Comparison of ENCODE assay signal across 8 cellular contexts in genomic region chr4:2468464-2469191, GRCh38. TPM values are rescaled to one million over a fixed set of nuclear protein-coding genes. Genes with fewer than 3 reads are reported as not detected.
DNase-seq lines count a peak whose midpoint lies in the region; ATAC-seq and TF ChIP-seq lines count a peak whose summit lies in the region.

RNF4 (plus strand) TSS chr4:2469106; CDS start chr4:2490494, 21,388 bp downstream.

- peak within 1 kb of the TSS; percentile 97 for H3K4me3 Mint-ChIP-seq in activated naive CD4-positive, alpha-beta T cell treated with anti-CD3 and anti-CD28 coated beads, Interleukin-2, amount 50 U/mL, for 24 hours

- H3K9me3 ChIP-seq in testis, result no peaks in the 10 kb centered on the region

- TF ChIP-seq POLR2A in testis (IDR thresholded peaks at IDR 0.05), result no peak

- H3K4me1 ChIP-seq in testis, result peaks cover 15% of the 10 kb centered on the region

- peak; percentile 94 for DNase-seq in GM06990 (ENCODE audit: extremely low read depth, insufficient read length)
- peak; percentile 95 for DNase-seq in NCI-H1092 (lab: John Stamatoyannopoulos, UW)
- DNase-seq in glomerular endothelial cell (ENCODE audit: extremely low read depth, low read depth, low spot score), result peak; percentile 45
- DNase-seq in omental fat pad (ENCODE audit: low spot score), result peak; percentile 77
- peak; percentile 98 for DNase-seq in testis

- peak within 1 kb of the TSS; percentile 96 for H3K27ac Mint-ChIP-seq in activated naive CD4-positive, alpha-beta T cell treated with anti-CD3 and anti-CD28 coated beads, Interleukin-2, amount 50 U/mL, for 24 hours

- intact Hi-C loops in testis (cut with DNase I; ENCODE audit: low total_unique reads), result no loop called here

- ATAC-seq in HG02588 (IDR thresholded peaks at IDR 0.05; ENCODE audit: unreplicated experiment) (peak; percentile 73), SK-N-SH treated with all-trans-retinoic acid at 6 μM for 48 hours (peak; percentile 93), omental fat pad (ENCODE audit: low FRiP score) (peak; percentile 96)

- WGBS in testis, 2 donors, result 0% methylated on average over 14 to 51 of the region's 73 CpGs

- peaks cover 45% of the 10 kb centered on the region for H3K4me1 Mint-ChIP-seq in activated naive CD4-positive, alpha-beta T cell treated with anti-CD3 and anti-CD28 coated beads, Interleukin-2, amount 50 U/mL, for 24 hours

- no peak for TF ChIP-seq CTCF in GM06990 (IDR thresholded peaks at IDR 0.05; ENCODE audit: insufficient read depth, low read length, poor library complexity, severe bottlenecking)
- no peak for TF ChIP-seq CTCF in omental fat pad (IDR thresholded peaks at IDR 0.05)
- TF ChIP-seq CTCF in testis (IDR thresholded peaks at IDR 0.05), result peak in 1 of 3 experiments; percentile 6

- peaks cover 4% of the 10 kb centered on the region for H3K36me3 Mint-ChIP-seq in activated naive CD4-positive, alpha-beta T cell treated with anti-CD3 and anti-CD28 coated beads, Interleukin-2, amount 50 U/mL, for 24 hours

- H3K36me3 ChIP-seq in GM06990 (ENCODE audit: control insufficient read depth, insufficient read depth, low read length), result no peaks in the 10 kb centered on the region; the same call in 1 of the 2 replicates
- no peaks in the 10 kb centered on the region for H3K36me3 ChIP-seq in testis (ENCODE audit: low read depth, missing control alignments)

- H3K9me3 Mint-ChIP-seq in activated naive CD4-positive, alpha-beta T cell treated with anti-CD3 and anti-CD28 coated beads, Interleukin-2, amount 50 U/mL, for 24 hours, result no peaks in the 10 kb centered on the region

- H3K4me3 ChIP-seq in GM06990 (replicated peaks; ENCODE audit: low read depth, low read length) (peak within 1 kb of the TSS; percentile 88), testis (peak within 1 kb of the TSS; percentile 85 to 98)

- H3K27me3 ChIP-seq in GM06990 (replicated peaks; ENCODE audit: control insufficient read depth, insufficient read depth, low read length) (no peaks in the 10 kb centered on the region), testis (no peaks in the 10 kb centered on the region)

- H3K27ac ChIP-seq in testis, result peak within 1 kb of the TSS; percentile 88 to 90

- no peaks in the 10 kb centered on the region for H3K27me3 Mint-ChIP-seq in activated naive CD4-positive, alpha-beta T cell treated with anti-CD3 and anti-CD28 coated beads, Interleukin-2, amount 50 U/mL, for 24 hours

TF ChIP-seq in SK-N-SH treated with all-trans-retinoic acid at 6 μM for 48 hours, 23 proteins besides CTCF, POLR2A, EP300 and RAD21:
- TF ChIP-seq ISL1 (CRISPR knock-in tag; IDR thresholded peaks at IDR 0.05) (no peak), CSRNP3 (CRISPR knock-in tag; IDR thresholded peaks at IDR 0.05) (no peak), RARB (CRISPR knock-in tag; IDR thresholded peaks at IDR 0.05) (no peak), ZC3H10 (CRISPR knock-in tag; IDR thresholded peaks at IDR 0.05) (no peak), ZNF70 (CRISPR knock-in tag; IDR thresholded peaks at IDR 0.05) (no peak), POU6F1 (CRISPR knock-in tag; IDR thresholded peaks at IDR 0.05; ENCODE audit: borderline replicate concordance, low read depth) (no peak), ZFP30 (CRISPR knock-in tag; IDR thresholded peaks at IDR 0.05) (no peak), TOX (CRISPR knock-in tag; IDR thresholded peaks at IDR 0.05; ENCODE audit: borderline replicate concordance) (no peak), ZFP3 (CRISPR knock-in tag; IDR thresholded peaks at IDR 0.05) (no peak), CSDC2 (CRISPR knock-in tag; IDR thresholded peaks at IDR 0.05) (no peak), PPARA (CRISPR knock-in tag; IDR thresholded peaks at IDR 0.05; ENCODE audit: borderline replicate concordance) (no peak)

RNA-seq across cellular contexts. Expression of gene RNF4, which starts in this region (rescaled TPM):
- total RNA-seq in glomerular endothelial cell (59.9 and 65.5 TPM in 2 replicates), omental fat pad (10 to 100 TPM; 38.5 to 90.1 (median 44.5) TPM), testis (10 to 100 TPM; 61.3 to 68.3 TPM)
- polyA plus RNA-seq in testis (ENCODE audit: insufficient read depth, low read depth, low replicate concordance), result 69.8 TPM

Comparison
In these comparisons a context has a peak if more than half of its experiments do, and no peak if none do; other contexts are left out.
1. Peak in every context shown above with its lines: DNase-seq, ATAC-seq, H3K4me3 ChIP-seq and H3K27ac ChIP-seq.
2. DNase-seq: peak in every context shown above with its lines; median percentile 98 in testis; 95 in NCI-H1092; 94 in GM06990; 77 in omental fat pad; 45 in glomerular endothelial cell.